In the genomic region with DNA sequence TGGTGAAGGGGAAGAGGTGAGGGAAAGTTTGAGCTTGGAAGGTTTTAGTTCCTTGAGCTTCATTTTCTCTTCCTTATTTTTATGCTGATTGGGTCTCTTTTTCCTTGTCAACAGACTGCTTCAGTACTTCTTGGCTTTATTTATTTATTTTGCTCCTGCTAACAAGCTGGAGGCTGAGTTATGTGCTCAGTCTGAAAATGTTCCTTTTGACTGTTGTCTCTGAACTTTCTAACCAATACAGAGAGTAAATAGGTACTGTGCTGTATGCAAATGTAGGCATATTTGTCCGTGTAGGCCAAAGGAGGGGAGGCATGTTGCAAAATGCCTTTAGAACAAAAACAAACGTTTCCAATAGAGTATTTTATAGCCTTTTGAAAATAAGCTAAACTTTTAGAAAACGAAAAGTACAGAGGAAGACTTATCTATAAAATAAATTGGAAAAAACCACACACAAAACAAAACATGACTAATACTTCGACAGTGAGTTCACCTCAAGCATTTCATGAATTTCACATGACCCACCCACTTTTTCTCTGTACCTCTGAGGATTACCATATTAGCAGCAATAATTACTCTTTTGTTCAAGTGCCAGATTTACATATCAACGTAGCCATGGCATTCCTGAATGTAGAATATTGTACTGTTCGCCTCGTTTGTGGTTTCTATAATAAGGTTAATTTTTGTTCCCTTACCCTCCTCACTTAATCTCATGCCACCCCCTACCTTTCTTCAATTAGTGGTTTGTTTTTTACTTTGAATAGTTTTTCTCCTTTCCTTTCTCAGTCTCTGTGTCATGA, we compare ENCODE assay signal across 9 cellular contexts. TPM values are rescaled to one million over a fixed set of nuclear protein-coding genes. Genes with fewer than 3 reads are reported as not detected.
DNase-seq lines count a peak whose midpoint lies in the region; ATAC-seq and TF ChIP-seq lines count a peak whose summit lies in the region.
"Had no signal": no experiment of that assay in that cellular context is flagged by ENCODE, and none has a peak within 500 bp of the region (broad histone marks: within the 10 kb centered on the region; RNA-seq: fewer than 3 reads in every experiment).

No MANE protein-coding gene starts in this region.

- no peak overlapping the region for H3K4me2 ChIP-seq in fibroblast of lung (ENCODE audit: extremely low read depth, insufficient read depth, low read length)

- H3K79me2 ChIP-seq in fibroblast of lung (ENCODE audit: control insufficient read depth, insufficient read depth, low read length) = no peaks in the 10 kb centered on the region

- DNase-seq in AG20443 (ENCODE audit: low spot score) (peak; percentile 28), NCI-H226 (peak; percentile 55), fibroblast of lung (ENCODE audit: low read depth in 2 of 2) (peak; percentile 54 to 92), right cardiac atrium (no peak), UCSD-AML1 (lab: John Stamatoyannopoulos, UW; ENCODE audit: unreplicated experiment) (no peak), left cardiac atrium (no peak), NCI-H1417 treated with DMSO at 0.1 percent for 48 hours (lab: John Stamatoyannopoulos, UW) (no peak)

- H3K4me1 ChIP-seq in fibroblast of lung (ENCODE audit: control insufficient read depth, extremely low read depth, insufficient read depth, low read length) = no peaks in the 10 kb centered on the region
- H3K4me1 ChIP-seq in right cardiac atrium (ENCODE audit: control insufficient read depth, insufficient read depth, low read length) = no peaks in the 10 kb centered on the region

- H3K27ac ChIP-seq in fibroblast of lung (ENCODE audit: insufficient read depth, low read length) (no peak overlapping the region), right cardiac atrium (ENCODE audit: low read length) (no peak overlapping the region)
- H3K27ac ChIP-seq: VCaP had no signal

- WGBS in right cardiac atrium = 56% methylated on average over 7 of the region's 7 CpGs

- H3K27me3 ChIP-seq in fibroblast of lung (ENCODE audit: control insufficient read depth, insufficient read depth, low read length) (no peaks in the 10 kb centered on the region), right cardiac atrium (ENCODE audit: control insufficient read depth, insufficient read depth) (no peaks in the 10 kb centered on the region)

- no peaks in the 10 kb centered on the region for H3K36me3 ChIP-seq in fibroblast of lung (ENCODE audit: control insufficient read depth, insufficient read depth, low read length)

- peak; percentile 47 for ATAC-seq in GM19455 (IDR thresholded peaks at IDR 0.05; ENCODE audit: unreplicated experiment)
- ATAC-seq in right cardiac atrium = no peak
- no peak for ATAC-seq in left cardiac atrium

- TF ChIP-seq CTCF in fibroblast of lung (conservative IDR thresholded peaks at IDR 0.05 in 1 of 2, IDR thresholded peaks at IDR 0.05 in 1 of 2; ENCODE audit: low read depth in 1 of 2, low read length in 2 of 2) = no peak

- H2AFZ ChIP-seq in fibroblast of lung (ENCODE audit: low read length) = no peak overlapping the region

- no peaks in the 10 kb centered on the region for H3K9me3 ChIP-seq in fibroblast of lung (ENCODE audit: control insufficient read depth, insufficient read depth, low read depth, low read length)
- H3K9me3 ChIP-seq in right cardiac atrium (ENCODE audit: control insufficient read depth, low read length) = no peaks in the 10 kb centered on the region

- H4K20me1 ChIP-seq in fibroblast of lung (ENCODE audit: control insufficient read depth, extremely low read depth, insufficient read depth, low read length) = no peaks in the 10 kb centered on the region

- intact Hi-C loops in right cardiac atrium (cut with DNase I) (loop anchor here in 1 of 4 donors (10.0 kb wide), 1 partner anchor 712 kb away; no protein-coding TSS in a partner anchor), left cardiac atrium (cut with DNase I) (no loop called here)

- H3K4me3 ChIP-seq in fibroblast of lung (replicated peaks in 1 of 4; ENCODE audit: control extremely low read depth in 1 of 4, insufficient read depth in 1 of 4, low read depth in 3 of 4, low read length in 4 of 4) (no peak overlapping the region), right cardiac atrium (ENCODE audit: low read length) (no peak overlapping the region)

- H3K9ac ChIP-seq in fibroblast of lung (ENCODE audit: insufficient read depth, low read length) = no peak overlapping the region

RNA-seq across cellular contexts. Expression of gene CREBL2, which starts 4.7 kb away (rescaled TPM):
- total RNA-seq in fibroblast of lung (46.7 and 59.5 TPM in 2 replicates), right cardiac atrium (10 to 100 TPM; 22.4 to 24.9 (median 23.4) TPM), left cardiac atrium (10 to 100 TPM; 20.4 to 21.0 TPM)
- polyA plus RNA-seq in fibroblast of lung (28.8 and 35.9 TPM in 2 replicates), right cardiac atrium (16.7 TPM)
- 23.0 and 28.9 TPM in 2 replicates for polyA plus RNA-seq in fibroblast of lung (2012)
- 5.8 and 12.3 TPM in 2 replicates for polyA minus RNA-seq in fibroblast of lung (ENCODE audit: low replicate concordance)

RNA-seq across cellular contexts. Expression of gene DUSP16, which starts 44.3 kb away (rescaled TPM):
- total RNA-seq in fibroblast of lung (15.2 TPM in 2 replicates), right cardiac atrium (10 to 100 TPM; 11.1 to 17.2 (median 14.3) TPM), left cardiac atrium (10 to 100 TPM; 11.5 to 17.3 TPM)
- polyA plus RNA-seq in fibroblast of lung (9.4 and 10.4 TPM in 2 replicates), right cardiac atrium (4.2 TPM)
- polyA plus RNA-seq in fibroblast of lung (2012) = 7.3 TPM in 2 replicates
- polyA minus RNA-seq in fibroblast of lung (ENCODE audit: low replicate concordance) = 14.7 and 14.9 TPM in 2 replicates

Comparison
In these comparisons a context has a peak if more than half of its experiments do, and no peak if none do; other contexts are left out.
1. DNase-seq: peak in AG20443 (single experiment), NCI-H226 (single experiment) and fibroblast of lung (2 of 2); none in right cardiac atrium (0 of 3), UCSD-AML1 (single experiment), left cardiac atrium (single experiment) and NCI-H1417 treated with DMSO at 0.1 percent for 48 hours (single experiment).